In genomic region chr7:77506899-77507298, GRCh38 we compare ENCODE assay signal across 2 cellular contexts.
TF ChIP-seq lines count a peak whose summit lies in the region.

No MANE protein-coding gene starts in this region.

TF ChIP-seq in GM12878, 131 proteins besides CTCF, POLR2A, EP300 and RAD21:
- no peak for TF ChIP-seq SIX5 (IDR thresholded peaks at IDR 0.05; ENCODE audit: low read depth, low read length, severe bottlenecking)
- no peak for TF ChIP-seq STAT3 (IDR thresholded peaks at IDR 0.05; ENCODE audit: low read depth, low read length)
- TF ChIP-seq BRCA1 (IDR thresholded peaks at IDR 0.05; ENCODE audit: low read depth, low read length): no peak
- no peak for TF ChIP-seq KDM1A (IDR thresholded peaks at IDR 0.05; ENCODE audit: borderline replicate concordance)
- TF ChIP-seq KLF5 (IDR thresholded peaks at IDR 0.05; ENCODE audit: partially characterized antibody): no peak
- TF ChIP-seq NKRF (conservative IDR thresholded peaks at IDR 0.05): no peak
- TF ChIP-seq SKIL (IDR thresholded peaks at IDR 0.05; ENCODE audit: low read depth, poor library complexity, severe bottlenecking): no peak
- no peak for TF ChIP-seq ZNF592 (IDR thresholded peaks at IDR 0.05)
- no peak for TF ChIP-seq POLR2AphosphoS5 (IDR thresholded peaks at IDR 0.05; ENCODE audit: low read length)
- TF ChIP-seq EGR1 (IDR thresholded peaks at IDR 0.05; ENCODE audit: borderline replicate concordance in 1 of 2, low read depth in 2 of 2, low read length in 2 of 2): no peak

TF ChIP-seq in SK-N-SH, 30 proteins besides CTCF, POLR2A, EP300 and RAD21:
- no peak for TF ChIP-seq YY1 (IDR thresholded peaks at IDR 0.05; ENCODE audit: low read depth)
- TF ChIP-seq FOXM1 (IDR thresholded peaks at IDR 0.05; ENCODE audit: low read depth): no peak
- no peak for TF ChIP-seq CHD2 (IDR thresholded peaks at IDR 0.05; ENCODE audit: low read length, partially characterized antibody)
- no peak for TF ChIP-seq USF2 (IDR thresholded peaks at IDR 0.05; ENCODE audit: borderline replicate concordance, low read depth, low read length)
- TF ChIP-seq JUND (IDR thresholded peaks at IDR 0.05): no peak
- TF ChIP-seq ZBTB33 (IDR thresholded peaks at IDR 0.05; ENCODE audit: borderline replicate concordance, low read depth): no peak
